8 cellular contexts compared by ENCODE assay signal in the genomic region with DNA sequence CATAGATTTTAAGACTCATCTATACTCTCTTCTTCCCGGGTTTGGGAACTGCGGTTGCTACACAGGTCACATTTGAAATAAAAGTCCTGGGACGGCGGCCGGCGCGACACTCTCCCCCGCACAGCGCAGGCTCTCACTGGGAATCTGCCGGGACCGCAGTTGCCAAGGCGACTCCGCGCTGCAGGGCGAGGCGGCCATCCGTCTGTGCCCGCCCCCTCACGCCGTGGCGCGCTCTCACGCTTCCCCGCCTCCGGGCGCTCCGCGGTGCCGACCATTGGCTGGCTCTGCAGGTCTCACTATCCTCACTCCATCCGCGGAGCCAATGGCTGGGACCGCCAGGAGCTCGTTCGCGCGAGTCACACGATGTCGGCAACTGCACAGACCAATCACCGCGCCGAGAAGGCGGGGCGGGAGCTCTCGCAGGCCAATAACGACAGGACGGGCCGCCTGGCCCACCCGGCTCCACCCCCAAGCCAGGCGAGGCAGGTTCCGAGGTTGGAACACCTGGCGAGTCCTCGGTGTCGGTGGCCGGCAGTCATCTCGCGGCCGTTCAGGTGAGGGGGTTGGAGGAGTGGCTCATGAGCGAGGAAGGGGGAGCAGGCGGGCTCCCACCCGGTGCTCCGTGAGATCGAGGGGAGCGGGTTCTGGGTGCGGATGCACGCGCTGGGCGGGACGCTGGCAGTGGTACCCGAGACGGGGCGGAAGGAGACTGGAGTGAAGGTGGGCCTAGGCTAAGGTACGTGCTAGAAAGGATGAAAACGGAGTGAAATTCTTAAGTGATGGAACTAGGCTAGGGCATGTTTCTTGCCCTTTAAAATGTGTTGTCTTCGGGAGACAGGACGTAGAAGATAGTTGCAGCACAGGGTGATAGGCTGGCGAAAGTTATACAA. TPM values are rescaled to one million over a fixed set of nuclear protein-coding genes. Genes with fewer than 3 reads are reported as not detected.
A peak's percentile ranks its signal among the peaks of the same experiment; 100 is the strongest.
DNase-seq lines count a peak whose midpoint lies in the region; ATAC-seq and TF ChIP-seq lines count a peak whose summit lies in the region.

A gene (plus strand): TSS at position 459 of the 890 bp plus-strand sequence. CDS start 5,702 bp downstream, outside the sequence.

- TF ChIP-seq EP300 in SK-N-SH (IDR thresholded peaks at IDR 0.05; ENCODE audit: borderline replicate concordance in 1 of 2, low read depth in 1 of 2, low read length in 1 of 2) (no peak), suprapubic skin (IDR thresholded peaks at IDR 0.05) (no peak)

- H3K4me2 ChIP-seq in SK-N-SH, result peak within 1 kb of the TSS; percentile 83

- no peaks in the 10 kb centered on the region for H4K20me1 ChIP-seq in SK-N-SH (ENCODE audit: insufficient read depth)

- DNase-seq in GM10248 (ENCODE audit: extremely low spot score) (peak; percentile 96), NCI-H1092 (lab: John Stamatoyannopoulos, UW) (peak; percentile 99), SK-N-SH (peak; percentile 94), globus pallidus (ENCODE audit: low spot score) (peak; percentile 99), nucleus accumbens (lab: John Stamatoyannopoulos, UW) (peak; percentile 90 to 100 (median 99)), suprapubic skin (ENCODE audit: low spot score in 2 of 2) (peak; percentile 99)
- DNase-seq in activated naive CD4-positive, alpha-beta T cell treated with anti-CD3 and anti-CD28 coated beads, Interleukin-2, amount 50 U/mL, for 16 hours, result peak; percentile 99

- H3K36me3 ChIP-seq in SK-N-SH (replicated peaks in 1 of 2; ENCODE audit: control insufficient read depth in 1 of 2, insufficient read depth in 2 of 2, low read length in 1 of 2), result peaks cover 17 to 28% of the 10 kb centered on the region in 2 experiments
- H3K36me3 ChIP-seq in suprapubic skin, result no peaks in the 10 kb centered on the region

- peaks cover 6 to 18% of the 10 kb centered on the region in 2 experiments; a peak in 3 of 4 replicates for H3K4me1 ChIP-seq in SK-N-SH (ENCODE audit: control insufficient read depth in 1 of 2, insufficient read depth in 2 of 2, low read depth in 1 of 2, low read length in 1 of 2)
- peaks cover 27% of the 10 kb centered on the region for H3K4me1 ChIP-seq in suprapubic skin

- TF ChIP-seq CTCF in GM10248 (IDR thresholded peaks at IDR 0.05; ENCODE audit: control extremely low read depth, extremely low read depth, low read depth, missing control alignments) (no peak), SK-N-SH (IDR thresholded peaks at IDR 0.05) (no peak), suprapubic skin (IDR thresholded peaks at IDR 0.05) (no peak)

- peak within 1 kb of the TSS; percentile 80 to 93 for H3K27ac ChIP-seq in SK-N-SH (ENCODE audit: low read depth in 2 of 2, low read length in 1 of 2)
- peak within 1 kb of the TSS; percentile 81 for H3K27ac ChIP-seq in suprapubic skin

- H3F3A ChIP-seq in SK-N-SH (replicated peaks; ENCODE audit: insufficient read depth), result peaks cover 8% of the 10 kb centered on the region

- ATAC-seq in HG02610 (IDR thresholded peaks at IDR 0.05; ENCODE audit: unreplicated experiment), result peak; percentile 98

- peaks cover 43% of the 10 kb centered on the region for H3K79me2 ChIP-seq in SK-N-SH (ENCODE audit: insufficient read depth)

- H3K9ac ChIP-seq in SK-N-SH, result peak within 1 kb of the TSS; percentile 71

- WGBS in SK-N-SH (ENCODE audit: low lambda C conversion rate), result under 1% methylated on average over 47 of the region's 76 CpGs
- under 1% methylated on average over 43 of the region's 76 CpGs for WGBS in suprapubic skin

- no peaks in the 10 kb centered on the region for H3K9me3 ChIP-seq in SK-N-SH
- H3K9me3 ChIP-seq in suprapubic skin, result no peaks in the 10 kb centered on the region

- no peaks in the 10 kb centered on the region for H3K27me3 ChIP-seq in SK-N-SH (ENCODE audit: insufficient read depth)
- no peaks in the 10 kb centered on the region for H3K27me3 ChIP-seq in suprapubic skin

- peak in 1 of 2 donors; percentile 25 for TF ChIP-seq POLR2A in suprapubic skin (IDR thresholded peaks at IDR 0.05)

- no peaks in the 10 kb centered on the region for H3K9me2 ChIP-seq in SK-N-SH

- POLR2A ChIA-PET in GM10248 (lab: Yijun Ruan, JAX) (interaction anchor here (0.5 to 0.9 kb wide), 3 partner anchors 11 to 128 kb away, joined by 3 read pairs; no protein-coding TSS in a partner anchor), SK-N-SH (lab: Yijun Ruan, JAX) (interaction anchor here (0.5 to 1.1 kb wide), 2 partner anchors 23 to 51 kb away, joined by 4 to 6 read pairs; a partner anchor contains a TSS)

- peak within 1 kb of the TSS; percentile 93 for H2AFZ ChIP-seq in SK-N-SH (ENCODE audit: low read depth)

- peak within 1 kb of the TSS; percentile 89 to 99 for H3K4me3 ChIP-seq in SK-N-SH (ENCODE audit: low read depth in 2 of 2, low read length in 1 of 2)
- H3K4me3 ChIP-seq in suprapubic skin, result peak within 1 kb of the TSS; percentile 67

- no peak for TF ChIP-seq RAD21 in SK-N-SH (IDR thresholded peaks at IDR 0.05; ENCODE audit: low read length)

- CTCF ChIA-PET in GM10248 (lab: Yijun Ruan, JAX), result interaction anchor here (0.6 to 2.3 kb wide), 8 partner anchors 8 to 215 kb away, joined by 3 to 10 read pairs (median 3); a partner anchor contains a TSS
- CTCF ChIA-PET in SK-N-SH (lab: Yijun Ruan, JAX), result interaction anchor here (0.6 to 0.9 kb wide), 3 partner anchors 36 to 197 kb away, joined by 3 read pairs; no protein-coding TSS in a partner anchor

TF ChIP-seq in SK-N-SH, 30 proteins besides CTCF, POLR2A, EP300 and RAD21 (continues in another document):
- TF ChIP-seq TCF12 (IDR thresholded peaks at IDR 0.05) (no peak), FOSL2 (IDR thresholded peaks at IDR 0.05; ENCODE audit: borderline replicate concordance, low read depth) (no peak), TAF1 (IDR thresholded peaks at IDR 0.05; ENCODE audit: borderline replicate concordance, low read depth, low read length) (peak; percentile 51), FOXM1 (IDR thresholded peaks at IDR 0.05; ENCODE audit: low read depth) (no peak), ELF1 (IDR thresholded peaks at IDR 0.05) (peak; percentile 32; the same call in 1 of the 2 replicates), MXI1 (IDR thresholded peaks at IDR 0.05; ENCODE audit: low read depth, low read length) (peak; percentile 36), GABPA (IDR thresholded peaks at IDR 0.05; ENCODE audit: low read depth) (no peak), NFIC (IDR thresholded peaks at IDR 0.05; ENCODE audit: borderline replicate concordance) (no peak), RFX5 (IDR thresholded peaks at IDR 0.05; ENCODE audit: low read length) (peak; percentile 65), POLR2AphosphoS5 (IDR thresholded peaks at IDR 0.05; ENCODE audit: low read depth, low read length) (peak; percentile 37)
- TF ChIP-seq, protein P1, sequence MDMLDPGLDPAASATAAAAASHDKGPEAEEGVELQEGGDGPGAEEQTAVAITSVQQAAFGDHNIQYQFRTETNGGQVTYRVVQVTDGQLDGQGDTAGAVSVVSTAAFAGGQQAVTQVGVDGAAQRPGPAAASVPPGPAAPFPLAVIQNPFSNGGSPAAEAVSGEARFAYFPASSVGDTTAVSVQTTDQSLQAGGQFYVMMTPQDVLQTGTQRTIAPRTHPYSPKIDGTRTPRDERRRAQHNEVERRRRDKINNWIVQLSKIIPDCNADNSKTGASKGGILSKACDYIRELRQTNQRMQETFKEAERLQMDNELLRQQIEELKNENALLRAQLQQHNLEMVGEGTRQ (IDR thresholded peaks at IDR 0.05; ENCODE audit: borderline replicate concordance, low read depth, low read length), result no peak
- TF ChIP-seq, protein P2, sequence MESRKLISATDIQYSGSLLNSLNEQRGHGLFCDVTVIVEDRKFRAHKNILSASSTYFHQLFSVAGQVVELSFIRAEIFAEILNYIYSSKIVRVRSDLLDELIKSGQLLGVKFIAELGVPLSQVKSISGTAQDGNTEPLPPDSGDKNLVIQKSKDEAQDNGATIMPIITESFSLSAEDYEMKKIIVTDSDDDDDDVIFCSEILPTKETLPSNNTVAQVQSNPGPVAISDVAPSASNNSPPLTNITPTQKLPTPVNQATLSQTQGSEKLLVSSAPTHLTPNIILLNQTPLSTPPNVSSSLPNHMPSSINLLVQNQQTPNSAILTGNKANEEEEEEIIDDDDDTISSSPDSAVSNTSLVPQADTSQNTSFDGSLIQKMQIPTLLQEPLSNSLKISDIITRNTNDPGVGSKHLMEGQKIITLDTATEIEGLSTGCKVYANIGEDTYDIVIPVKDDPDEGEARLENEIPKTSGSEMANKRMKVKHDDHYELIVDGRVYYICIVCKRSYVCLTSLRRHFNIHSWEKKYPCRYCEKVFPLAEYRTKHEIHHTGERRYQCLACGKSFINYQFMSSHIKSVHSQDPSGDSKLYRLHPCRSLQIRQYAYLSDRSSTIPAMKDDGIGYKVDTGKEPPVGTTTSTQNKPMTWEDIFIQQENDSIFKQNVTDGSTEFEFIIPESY (IDR thresholded peaks at IDR 0.05; ENCODE audit: borderline replicate concordance, low read depth), result peak; percentile 76; the same call in 1 of the 2 replicates
- TF ChIP-seq, protein P3, sequence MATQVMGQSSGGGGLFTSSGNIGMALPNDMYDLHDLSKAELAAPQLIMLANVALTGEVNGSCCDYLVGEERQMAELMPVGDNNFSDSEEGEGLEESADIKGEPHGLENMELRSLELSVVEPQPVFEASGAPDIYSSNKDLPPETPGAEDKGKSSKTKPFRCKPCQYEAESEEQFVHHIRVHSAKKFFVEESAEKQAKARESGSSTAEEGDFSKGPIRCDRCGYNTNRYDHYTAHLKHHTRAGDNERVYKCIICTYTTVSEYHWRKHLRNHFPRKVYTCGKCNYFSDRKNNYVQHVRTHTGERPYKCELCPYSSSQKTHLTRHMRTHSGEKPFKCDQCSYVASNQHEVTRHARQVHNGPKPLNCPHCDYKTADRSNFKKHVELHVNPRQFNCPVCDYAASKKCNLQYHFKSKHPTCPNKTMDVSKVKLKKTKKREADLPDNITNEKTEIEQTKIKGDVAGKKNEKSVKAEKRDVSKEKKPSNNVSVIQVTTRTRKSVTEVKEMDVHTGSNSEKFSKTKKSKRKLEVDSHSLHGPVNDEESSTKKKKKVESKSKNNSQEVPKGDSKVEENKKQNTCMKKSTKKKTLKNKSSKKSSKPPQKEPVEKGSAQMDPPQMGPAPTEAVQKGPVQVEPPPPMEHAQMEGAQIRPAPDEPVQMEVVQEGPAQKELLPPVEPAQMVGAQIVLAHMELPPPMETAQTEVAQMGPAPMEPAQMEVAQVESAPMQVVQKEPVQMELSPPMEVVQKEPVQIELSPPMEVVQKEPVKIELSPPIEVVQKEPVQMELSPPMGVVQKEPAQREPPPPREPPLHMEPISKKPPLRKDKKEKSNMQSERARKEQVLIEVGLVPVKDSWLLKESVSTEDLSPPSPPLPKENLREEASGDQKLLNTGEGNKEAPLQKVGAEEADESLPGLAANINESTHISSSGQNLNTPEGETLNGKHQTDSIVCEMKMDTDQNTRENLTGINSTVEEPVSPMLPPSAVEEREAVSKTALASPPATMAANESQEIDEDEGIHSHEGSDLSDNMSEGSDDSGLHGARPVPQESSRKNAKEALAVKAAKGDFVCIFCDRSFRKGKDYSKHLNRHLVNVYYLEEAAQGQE (IDR thresholded peaks at IDR 0.05; ENCODE audit: low read depth, low read length), result no peak

RNA-seq across cellular contexts. Expression of the gene that starts here (rescaled TPM):
- polyA plus RNA-seq in SK-N-SH (2012; rRNA removed), result 13.2 and 20.2 TPM in 2 replicates
- polyA plus RNA-seq in SK-N-SH (2012; cell fraction: cytosol; rRNA removed), result 24.2 TPM in 2 replicates
- polyA plus RNA-seq in SK-N-SH (2012; cell fraction: nucleus; rRNA removed), result 3.7 and 11.1 TPM in 2 replicates
- 100 to 1,000 TPM in 3 of 4 donors, 10 to 100 TPM in 1; 48.8 to 173 (median 133) TPM for total RNA-seq in suprapubic skin

Comparison
In these comparisons a context has a peak if more than half of its experiments do, and no peak if none do; other contexts are left out.
1. Peak in every context shown above with its lines: DNase-seq, ATAC-seq, H3K4me3 ChIP-seq and H3K27ac ChIP-seq.